In genomic region chr16:63776034-63776433, GRCh38 we compare ENCODE assay signal across 8 cellular contexts.
"Had no signal": no experiment of that assay in that cellular context is flagged by ENCODE, and none has a peak within 500 bp of the region (broad histone marks: within the 10 kb centered on the region; RNA-seq: fewer than 3 reads in every experiment).

No MANE protein-coding gene starts in this region.

- FAIRE-seq: G401.6, GM12878, GM12891, GM12892, GM18507, GM19239 had no signal

- ATAC-seq: GM12878 had no signal

- DNase-seq: GDM1, GF-D8 had no signal

- H3K4me3 ChIP-seq: GM12878 had no signal
